25 cellular contexts compared by ENCODE assay signal in the genomic region with DNA sequence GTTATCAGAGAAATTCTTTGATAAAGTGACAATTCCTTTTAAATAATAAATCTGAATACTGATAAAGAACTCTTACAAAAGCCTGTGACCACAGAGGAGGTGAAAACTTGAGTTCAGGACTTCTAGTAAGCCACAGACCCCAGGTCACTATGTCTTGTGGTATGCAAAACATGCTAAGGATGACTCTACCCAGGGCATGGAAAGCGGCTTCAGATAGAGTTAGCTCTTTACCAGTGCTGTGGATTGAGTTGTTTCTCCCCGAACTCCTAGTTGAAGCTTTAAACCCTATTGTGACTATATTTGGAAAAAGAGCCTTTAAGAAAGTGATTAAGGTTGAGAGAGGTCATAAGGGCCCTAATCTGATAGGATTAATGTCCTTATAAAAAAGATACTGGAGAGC. TPM values are rescaled to one million over a fixed set of nuclear protein-coding genes. Genes with fewer than 3 reads are reported as not detected.
"Had no signal": no experiment of that assay in that cellular context is flagged by ENCODE, and none has a peak within 500 bp of the region (broad histone marks: within the 10 kb centered on the region; RNA-seq: fewer than 3 reads in every experiment).

No MANE protein-coding gene starts in this region.

- H3K79me2 ChIP-seq: hepatocyte had no signal

- H3K27ac ChIP-seq: gastrocnemius medialis, hepatocyte, ovary, sigmoid colon, tibial nerve had no signal

- H3K4me1 ChIP-seq: tibial nerve had no signal

- H2AFZ ChIP-seq: hepatocyte had no signal

- H3K4me3 ChIP-seq: gastrocnemius medialis, hepatocyte, ovary, sigmoid colon, smooth muscle cell, tibial nerve had no signal

- DNase-seq: activated CD4-positive, alpha-beta T cell treated with anti-CD3 and anti-CD28 coated beads for 36 hours; activated CD4-positive, CD25-positive, alpha-beta regulatory T cell; activated CD8-positive, alpha-beta memory T cell treated with anti-CD3 and anti-CD28 coated beads, Interleukin-2, amount 10 ng/mL, durations not matched to agents 7 days and 5 days; activated CD8-positive, alpha-beta T cell treated with anti-CD3 and anti-CD28 coated beads, Interleukin-2, amount 10 ng/mL, durations not matched to agents 7 days and 5 days; activated naive CD8-positive, alpha-beta T cell treated with anti-CD3 and anti-CD28 coated beads, Interleukin-2, amount 50 U/mL, for 24 hours; activated T-cell treated with anti-CD3 and anti-CD28 coated beads, Interleukin-2, amount 50 U/mL, for 48 hours; amygdala; caudate nucleus; cortex of kidney; effector memory CD8-positive, alpha-beta T cell; erythroblast; gastrocnemius medialis; glutamatergic neuron; left cardiac atrium; mammary epithelial cell; naive thymus-derived CD4-positive, alpha-beta T cell; ovary; sigmoid colon; stimulated activated CD4-positive, alpha-beta T cell treated with anti-CD3 and anti-CD28 coated beads, Interleukin-1b, Interleukin-23, amount 100 ng/mL, for 48 hours; stimulated activated naive CD4-positive, alpha-beta T cell treated with Interleukin-2 at 50 U/mL for 16 hours had no signal

- H3K36me3 ChIP-seq: gastrocnemius medialis, ovary, sigmoid colon, tibial nerve had no signal

- H3K4me2 ChIP-seq: hepatocyte, smooth muscle cell had no signal

- H3K27me3 ChIP-seq: gastrocnemius medialis, ovary, sigmoid colon, tibial nerve had no signal

- ATAC-seq: activated CD4-positive, alpha-beta T cell treated with anti-CD3 and anti-CD28 coated beads for 36 hours; activated CD8-positive, alpha-beta memory T cell treated with anti-CD3 and anti-CD28 coated beads, Interleukin-2, amount 10 ng/mL, durations not matched to agents 7 days and 5 days; activated CD8-positive, alpha-beta T cell treated with anti-CD3 and anti-CD28 coated beads, Interleukin-2, amount 10 ng/mL, durations not matched to agents 7 days and 5 days; activated naive CD8-positive, alpha-beta T cell treated with anti-CD3 and anti-CD28 coated beads, Interleukin-2, amount 50 U/mL, for 24 hours; effector memory CD8-positive, alpha-beta T cell; gastrocnemius medialis; left cardiac atrium; naive thymus-derived CD4-positive, alpha-beta T cell had no signal

- H3K9me3 ChIP-seq: gastrocnemius medialis, ovary, sigmoid colon, tibial nerve had no signal

RNA-seq across cellular contexts. Expression of a gene that starts 42.3 kb away (rescaled TPM):
- total RNA-seq: activated CD8-positive, alpha-beta T cell treated with anti-CD3 and anti-CD28 coated beads, Interleukin-2, amount 10 ng/mL, durations not matched to agents 7 days and 5 days had no signal
- polyA plus RNA-seq: keratinocyte; naive thymus-derived CD4-positive, alpha-beta T cell; neural cell had no signal
